ENCODE assay signal across 13 cellular contexts in the genomic region with DNA sequence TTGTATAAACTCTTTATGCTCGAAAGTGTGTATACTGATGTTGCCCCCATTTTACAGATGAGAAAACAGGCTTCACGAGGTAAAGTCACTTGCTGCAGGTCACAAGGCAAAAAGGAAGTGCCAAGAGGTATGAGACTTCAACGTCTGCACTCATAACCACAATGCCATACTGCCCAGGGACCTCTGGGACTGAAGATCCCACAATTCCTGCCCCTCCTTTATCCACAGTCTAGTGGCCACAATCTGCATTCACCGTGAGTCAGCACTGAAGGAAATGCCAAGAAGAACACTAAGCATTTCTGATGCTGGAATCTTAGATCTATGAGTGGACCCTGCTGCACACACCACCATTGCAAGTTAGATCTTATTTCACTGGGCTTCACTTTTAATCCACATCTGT. TPM values are rescaled to one million over a fixed set of nuclear protein-coding genes. Genes with fewer than 3 reads are reported as not detected.
DNase-seq lines count a peak whose midpoint lies in the region; ATAC-seq, FAIRE-seq and TF ChIP-seq lines count a peak whose summit lies in the region.
"Had no signal": no experiment of that assay in that cellular context is flagged by ENCODE, and none has a peak within 500 bp of the region (broad histone marks: within the 10 kb centered on the region; RNA-seq: fewer than 3 reads in every experiment).

No MANE protein-coding gene starts in this region.

- no peaks in the 10 kb centered on the region for H3K27me3 Mint-ChIP-seq in MCF 10A (ENCODE audit: insufficient read depth, unreplicated experiment)
- no peaks in the 10 kb centered on the region for H3K27me3 Mint-ChIP-seq in T-cell
- H3K27me3 Mint-ChIP-seq: B cell, T-helper 17 cell had no signal

- ATAC-seq in SK-N-SH treated with all-trans-retinoic acid at 6 μM for 48 hours (peak; percentile 98), T-cell (replicated peaks in 1 of 4) (no peak)
- ATAC-seq: left lung, T-helper 17 cell had no signal

- TF ChIP-seq POLR2A in breast epithelium (IDR thresholded peaks at IDR 0.05) (no peak), GM12892 (IDR thresholded peaks at IDR 0.05; ENCODE audit: low read depth, low read length) (no peak)

- H3K9me3 Mint-ChIP-seq in MCF 10A (ENCODE audit: unreplicated experiment) (no peaks in the 10 kb centered on the region), T-cell (no peaks in the 10 kb centered on the region)

- H3K4me1 ChIP-seq in breast epithelium, result no peaks in the 10 kb centered on the region
- H3K4me1 ChIP-seq: left lung had no signal

- FAIRE-seq in GM12892 (lab: Jason Lieb, UNC), result no peak

- CTCF ChIA-PET in MCF 10A (lab: Yijun Ruan, JAX), result no interaction called here
- CTCF ChIA-PET in T-cell (lab: Charles Lee), result no interaction called here

- H3K4me3 ChIP-seq in breast epithelium, result no peak overlapping the region
- H3K4me3 ChIP-seq: left lung had no signal

- H3K27ac ChIP-seq in breast epithelium, result no peak overlapping the region
- H3K27ac ChIP-seq: left lung had no signal

- H3K36me3 Mint-ChIP-seq in MCF 10A (ENCODE audit: insufficient read depth, unreplicated experiment), result no peaks in the 10 kb centered on the region
- peaks cover 22% of the 10 kb centered on the region for H3K36me3 Mint-ChIP-seq in T-cell

- peaks cover 6% of the 10 kb centered on the region for H3K4me1 Mint-ChIP-seq in MCF 10A (ENCODE audit: insufficient read depth, unreplicated experiment)
- peaks cover 9 to 33% (median 16%) of the 10 kb centered on the region in 3 donors for H3K4me1 Mint-ChIP-seq in T-cell

- no peaks in the 10 kb centered on the region for H3K36me3 ChIP-seq in breast epithelium
- H3K36me3 ChIP-seq: left lung had no signal

- DNase-seq in MCF 10A (ENCODE audit: unreplicated experiment), result peak; percentile 71
- DNase-seq in breast epithelium (ENCODE audit: low spot score in 2 of 2), result no peak
- DNase-seq in fibroblast of peridontal ligament (ENCODE audit: extremely low read depth), result peak; percentile 98
- DNase-seq in T-cell, result no peak
- DNase-seq in GM12892 (ENCODE audit: insufficient read length), result no peak
- no peak for DNase-seq in stimulated activated CD4-positive, alpha-beta T cell treated with anti-CD3 and anti-CD28 coated beads, Interleukin-12 subunit alpha, Interleukin-12 subunit beta, amount 100 ng/mL, for 4 hours
- no peak for DNase-seq in NOMO-1 treated with DMSO at 0.1 percent for 48 hours (lab: John Stamatoyannopoulos, UW; ENCODE audit: unreplicated experiment)
- DNase-seq: activated T-cell treated with anti-CD3 and anti-CD28 coated beads, Interleukin-2, amount 50 U/mL, for 48 hours; left lung; NCI-H1417 treated with DMSO at 0.1 percent for 48 hours; T-helper 17 cell had no signal

- H3K27me3 ChIP-seq in breast epithelium, result no peaks in the 10 kb centered on the region
- H3K27me3 ChIP-seq: left lung had no signal

- intact Hi-C loops in MCF 10A (cut with micrococcal nuclease), result no loop called here
- intact Hi-C loops in breast epithelium (cut with DNase I; ENCODE audit: low total_unique reads), result no loop called here

- no TSS peak for BruUV-seq in MCF 10A (replicated peaks; lab: Mats Ljungman, UMichigan)

- H3K4me3 Mint-ChIP-seq in MCF 10A (ENCODE audit: unreplicated experiment), result no peak overlapping the region
- no peak overlapping the region for H3K4me3 Mint-ChIP-seq in T-cell
- H3K4me3 Mint-ChIP-seq: B cell, T-helper 17 cell had no signal

- no peak overlapping the region for H3K27ac Mint-ChIP-seq in MCF 10A (ENCODE audit: low read depth, unreplicated experiment)
- H3K27ac Mint-ChIP-seq in T-cell, result no peak overlapping the region
- H3K27ac Mint-ChIP-seq: B cell had no signal

- TF ChIP-seq CTCF in MCF 10A (IDR thresholded peaks at IDR 0.05; ENCODE audit: unreplicated experiment), result no peak
- TF ChIP-seq CTCF in breast epithelium (IDR thresholded peaks at IDR 0.05), result no peak

- POLR2A ChIA-PET in MCF 10A (lab: Yijun Ruan, JAX) (no interaction called here), T-cell (lab: Charles Lee) (no interaction called here)

- no peaks in the 10 kb centered on the region for H3K9me3 ChIP-seq in breast epithelium
- H3K9me3 ChIP-seq: left lung had no signal

TF ChIP-seq in SK-N-SH treated with all-trans-retinoic acid at 6 μM for 48 hours, 23 proteins besides CTCF, POLR2A, EP300 and RAD21 (continues in another document):
- TF ChIP-seq, protein P1, sequence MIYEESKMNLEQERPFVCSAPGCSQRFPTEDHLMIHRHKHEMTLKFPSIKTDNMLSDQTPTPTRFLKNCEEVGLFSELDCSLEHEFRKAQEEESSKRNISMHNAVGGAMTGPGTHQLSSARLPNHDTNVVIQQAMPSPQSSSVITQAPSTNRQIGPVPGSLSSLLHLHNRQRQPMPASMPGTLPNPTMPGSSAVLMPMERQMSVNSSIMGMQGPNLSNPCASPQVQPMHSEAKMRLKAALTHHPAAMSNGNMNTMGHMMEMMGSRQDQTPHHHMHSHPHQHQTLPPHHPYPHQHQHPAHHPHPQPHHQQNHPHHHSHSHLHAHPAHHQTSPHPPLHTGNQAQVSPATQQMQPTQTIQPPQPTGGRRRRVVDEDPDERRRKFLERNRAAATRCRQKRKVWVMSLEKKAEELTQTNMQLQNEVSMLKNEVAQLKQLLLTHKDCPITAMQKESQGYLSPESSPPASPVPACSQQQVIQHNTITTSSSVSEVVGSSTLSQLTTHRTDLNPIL (CRISPR knock-in tag; IDR thresholded peaks at IDR 0.05; ENCODE audit: low read depth), result no peak
- TF ChIP-seq CSDC2 (CRISPR knock-in tag; IDR thresholded peaks at IDR 0.05) (no peak), ISL1 (CRISPR knock-in tag; IDR thresholded peaks at IDR 0.05) (no peak), ARNTL (CRISPR knock-in tag; IDR thresholded peaks at IDR 0.05; ENCODE audit: borderline replicate concordance, low read depth) (no peak), ZNF70 (CRISPR knock-in tag; IDR thresholded peaks at IDR 0.05) (no peak), ZFP30 (CRISPR knock-in tag; IDR thresholded peaks at IDR 0.05) (no peak), ESRRG (CRISPR knock-in tag; IDR thresholded peaks at IDR 0.05) (no peak), TOX (CRISPR knock-in tag; IDR thresholded peaks at IDR 0.05; ENCODE audit: borderline replicate concordance) (no peak), RARB (CRISPR knock-in tag; IDR thresholded peaks at IDR 0.05) (no peak), GLIS3 (CRISPR knock-in tag; IDR thresholded peaks at IDR 0.05) (no peak), PPARA (CRISPR knock-in tag; IDR thresholded peaks at IDR 0.05; ENCODE audit: borderline replicate concordance) (no peak), POU6F1 (CRISPR knock-in tag; IDR thresholded peaks at IDR 0.05; ENCODE audit: borderline replicate concordance, low read depth) (no peak), ZFP3 (CRISPR knock-in tag; IDR thresholded peaks at IDR 0.05) (no peak), SNAI2 (CRISPR knock-in tag; IDR thresholded peaks at IDR 0.05) (no peak), TCF4 (CRISPR knock-in tag; IDR thresholded peaks at IDR 0.05; ENCODE audit: borderline replicate concordance) (no peak)
- TF ChIP-seq, protein P2, sequence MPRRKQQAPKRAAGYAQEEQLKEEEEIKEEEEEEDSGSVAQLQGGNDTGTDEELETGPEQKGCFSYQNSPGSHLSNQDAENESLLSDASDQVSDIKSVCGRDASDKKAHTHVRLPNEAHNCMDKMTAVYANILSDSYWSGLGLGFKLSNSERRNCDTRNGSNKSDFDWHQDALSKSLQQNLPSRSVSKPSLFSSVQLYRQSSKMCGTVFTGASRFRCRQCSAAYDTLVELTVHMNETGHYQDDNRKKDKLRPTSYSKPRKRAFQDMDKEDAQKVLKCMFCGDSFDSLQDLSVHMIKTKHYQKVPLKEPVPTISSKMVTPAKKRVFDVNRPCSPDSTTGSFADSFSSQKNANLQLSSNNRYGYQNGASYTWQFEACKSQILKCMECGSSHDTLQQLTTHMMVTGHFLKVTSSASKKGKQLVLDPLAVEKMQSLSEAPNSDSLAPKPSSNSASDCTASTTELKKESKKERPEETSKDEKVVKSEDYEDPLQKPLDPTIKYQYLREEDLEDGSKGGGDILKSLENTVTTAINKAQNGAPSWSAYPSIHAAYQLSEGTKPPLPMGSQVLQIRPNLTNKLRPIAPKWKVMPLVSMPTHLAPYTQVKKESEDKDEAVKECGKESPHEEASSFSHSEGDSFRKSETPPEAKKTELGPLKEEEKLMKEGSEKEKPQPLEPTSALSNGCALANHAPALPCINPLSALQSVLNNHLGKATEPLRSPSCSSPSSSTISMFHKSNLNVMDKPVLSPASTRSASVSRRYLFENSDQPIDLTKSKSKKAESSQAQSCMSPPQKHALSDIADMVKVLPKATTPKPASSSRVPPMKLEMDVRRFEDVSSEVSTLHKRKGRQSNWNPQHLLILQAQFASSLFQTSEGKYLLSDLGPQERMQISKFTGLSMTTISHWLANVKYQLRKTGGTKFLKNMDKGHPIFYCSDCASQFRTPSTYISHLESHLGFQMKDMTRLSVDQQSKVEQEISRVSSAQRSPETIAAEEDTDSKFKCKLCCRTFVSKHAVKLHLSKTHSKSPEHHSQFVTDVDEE (CRISPR knock-in tag; IDR thresholded peaks at IDR 0.05), result no peak

RNA-seq across cellular contexts. Expression of gene MED27, which starts 37.3 kb away (rescaled TPM):
- 34.3 and 41.9 TPM in 2 replicates for total RNA-seq in MCF 10A (2022)
- total RNA-seq in breast epithelium, result 10 to 100 TPM; 14.4 to 20.3 (median 15.8) TPM
- 10 to 100 TPM; 15.0 to 26.7 (median 17.6) TPM for total RNA-seq in T-cell
- polyA plus RNA-seq in GM12892 (2012; ENCODE audit: missing spikeins), result 19.4 TPM

Comparison
In these comparisons a context has a peak if more than half of its experiments do, and no peak if none do; other contexts are left out.
1. DNase-seq: peak in MCF 10A (single experiment) and fibroblast of peridontal ligament (single experiment); none in breast epithelium (0 of 2), T-cell (0 of 34), GM12892 (single experiment), stimulated activated CD4-positive, alpha-beta T cell treated with anti-CD3 and anti-CD28 coated beads, Interleukin-12 subunit alpha, Interleukin-12 subunit beta, amount 100 ng/mL, for 4 hours (single experiment) and NOMO-1 treated with DMSO at 0.1 percent for 48 hours (single experiment).